29 cellular contexts compared by ENCODE assay signal in genomic region chrX:154502989-154503388, GRCh38.
"Had no signal": no experiment of that assay in that cellular context is flagged by ENCODE, and none has a peak within 500 bp of the region (broad histone marks: within the 10 kb centered on the region; RNA-seq: fewer than 3 reads in every experiment).

No MANE protein-coding gene starts in this region.

- H3K4me1 Mint-ChIP-seq: activated CD4-positive, alpha-beta T cell treated with anti-CD3 and anti-CD28 coated beads for 36 hours; activated CD4-positive, alpha-beta T cell treated with anti-CD3 and anti-CD28 coated beads, Interleukin-2, amount 10 ng/mL, durations not matched to agents 24 days and 14 days; activated CD8-positive, alpha-beta memory T cell treated with anti-CD3 and anti-CD28 coated beads, Interleukin-2, amount 10 ng/mL, durations not matched to agents 7 days and 5 days; activated naive CD4-positive, alpha-beta T cell treated with anti-CD3 and anti-CD28 coated beads, Interleukin-2, amount 10 ng/mL, durations not matched to agents 7 days and 5 days had no signal

- H3K27ac ChIP-seq: body of pancreas, epithelial cell of prostate had no signal

- H3K36me3 Mint-ChIP-seq: activated naive CD4-positive, alpha-beta T cell treated with anti-CD3 and anti-CD28 coated beads, Interleukin-2, amount 50 U/mL, for 72 hours had no signal

- H3K9me3 Mint-ChIP-seq: activated CD4-positive, alpha-beta memory T cell treated with anti-CD3 and anti-CD28 coated beads for 36 hours; activated CD4-positive, alpha-beta T cell treated with anti-CD3 and anti-CD28 coated beads, Interleukin-2, amount 10 ng/mL, durations not matched to agents 24 days and 14 days; activated naive CD4-positive, alpha-beta T cell treated with anti-CD3 and anti-CD28 coated beads, Interleukin-2, amount 10 ng/mL, durations not matched to agents 7 days and 5 days; activated naive CD4-positive, alpha-beta T cell treated with anti-CD3 and anti-CD28 coated beads, Interleukin-2, amount 50 U/mL, for 72 hours; activated T-helper 1 cell treated with anti-CD3 and anti-CD28 coated beads, Interleukin-12 subunit alpha, Interleukin-12 subunit beta, Interleukin-2, Interleukin-4 antibody, amounts not matched to agents 30 ng/mL and 10 ng/mL and 1 ng/mL, durations not matched to agents 14 hours and 24 hours and 36 hours had no signal

- H3K27me3 ChIP-seq: body of pancreas had no signal

- H3K4me3 Mint-ChIP-seq: activated CD4-positive, alpha-beta memory T cell treated with anti-CD3 and anti-CD28 coated beads for 36 hours; activated CD4-positive, alpha-beta T cell treated with anti-CD3 and anti-CD28 coated beads for 36 hours; activated CD4-positive, alpha-beta T cell treated with anti-CD3 and anti-CD28 coated beads, Interleukin-2, amount 10 ng/mL, durations not matched to agents 24 days and 14 days; activated CD8-positive, alpha-beta memory T cell treated with anti-CD3 and anti-CD28 coated beads, Interleukin-2, amount 10 ng/mL, durations not matched to agents 7 days and 5 days; activated CD8-positive, alpha-beta T cell treated with anti-CD3 and anti-CD28 coated beads, Interleukin-2, amount 10 ng/mL, durations not matched to agents 7 days and 5 days; activated naive CD4-positive, alpha-beta T cell treated with anti-CD3 and anti-CD28 coated beads, Interleukin-2, amount 10 ng/mL, durations not matched to agents 7 days and 5 days; activated T-helper 1 cell treated with anti-CD3 and anti-CD28 coated beads, Interleukin-12 subunit alpha, Interleukin-12 subunit beta, Interleukin-2, Interleukin-4 antibody, amounts not matched to agents 30 ng/mL and 10 ng/mL and 1 ng/mL, durations not matched to agents 14 hours and 24 hours and 36 hours had no signal

- FAIRE-seq: colon, endometrium, frontal cortex had no signal

- H3K4me1 ChIP-seq: body of pancreas had no signal

- ATAC-seq: activated CD4-positive, alpha-beta T cell treated with anti-CD3 and anti-CD28 coated beads for 36 hours; activated CD8-positive, alpha-beta memory T cell treated with anti-CD3 and anti-CD28 coated beads, Interleukin-2, amount 10 ng/mL, durations not matched to agents 7 days and 5 days; activated CD8-positive, alpha-beta T cell treated with anti-CD3 and anti-CD28 coated beads, Interleukin-2, amount 10 ng/mL, durations not matched to agents 7 days and 5 days; body of pancreas had no signal

- H3K27me3 Mint-ChIP-seq: activated CD4-positive, alpha-beta memory T cell treated with anti-CD3 and anti-CD28 coated beads for 36 hours; activated CD4-positive, alpha-beta T cell treated with anti-CD3 and anti-CD28 coated beads for 36 hours; activated CD4-positive, alpha-beta T cell treated with anti-CD3 and anti-CD28 coated beads, Interleukin-2, amount 10 ng/mL, durations not matched to agents 24 days and 14 days; activated CD8-positive, alpha-beta memory T cell treated with anti-CD3 and anti-CD28 coated beads, Interleukin-2, amount 10 ng/mL, durations not matched to agents 7 days and 5 days; activated naive CD4-positive, alpha-beta T cell treated with anti-CD3 and anti-CD28 coated beads, Interleukin-2, amount 10 ng/mL, durations not matched to agents 7 days and 5 days had no signal

- DNase-seq: activated CD4-positive, alpha-beta memory T cell treated with anti-CD3 and anti-CD28 coated beads for 36 hours; activated CD4-positive, alpha-beta T cell treated with anti-CD3 and anti-CD28 coated beads for 36 hours; activated CD4-positive, alpha-beta T cell treated with anti-CD3 and anti-CD28 coated beads, Interleukin-2, amount 10 ng/mL, durations not matched to agents 24 days and 14 days; activated CD4-positive, CD25-positive, alpha-beta regulatory T cell; activated CD4-positive, CD25-positive, alpha-beta regulatory T cell treated with anti-CD3 and anti-CD28 coated beads, Interleukin-2, amount 50 U/mL, for 72 hours; activated CD8-positive, alpha-beta memory T cell treated with anti-CD3 and anti-CD28 coated beads, Interleukin-2, amount 10 ng/mL, durations not matched to agents 7 days and 5 days; activated CD8-positive, alpha-beta memory T cell treated with anti-CD3 and anti-CD28 coated beads, Interleukin-2, amount 50 U/mL, for 4 hours; activated CD8-positive, alpha-beta T cell treated with anti-CD3 and anti-CD28 coated beads, Interleukin-2, amount 10 ng/mL, durations not matched to agents 7 days and 5 days; activated gamma-delta T cell; activated naive CD4-positive, alpha-beta T cell; activated naive CD4-positive, alpha-beta T cell treated with anti-CD3 and anti-CD28 coated beads, Interleukin-2, amount 10 ng/mL, durations not matched to agents 7 days and 5 days; activated T-cell treated with anti-CD3 and anti-CD28 coated beads, Interleukin-2, amount 50 U/mL, for 1 hour; activated T-cell treated with anti-CD3 and anti-CD28 coated beads, Interleukin-2, amount 50 U/mL, for 48 hours; amniotic stem cell; anterior cingulate cortex; body of pancreas; caudate nucleus; cortex of kidney; dermis blood vessel endothelial cell; effector CD8-positive, alpha-beta T cell; foreskin fibroblast; glutamatergic neuron; T-helper 2 cell had no signal

- H3K4me3 ChIP-seq: body of pancreas had no signal

- H3K9me3 ChIP-seq: body of pancreas had no signal

- H3K27ac Mint-ChIP-seq: activated CD4-positive, alpha-beta memory T cell treated with anti-CD3 and anti-CD28 coated beads for 36 hours; activated CD4-positive, alpha-beta T cell treated with anti-CD3 and anti-CD28 coated beads for 36 hours; activated CD4-positive, alpha-beta T cell treated with anti-CD3 and anti-CD28 coated beads, Interleukin-2, amount 10 ng/mL, durations not matched to agents 24 days and 14 days; activated CD8-positive, alpha-beta memory T cell treated with anti-CD3 and anti-CD28 coated beads, Interleukin-2, amount 10 ng/mL, durations not matched to agents 7 days and 5 days; activated CD8-positive, alpha-beta T cell treated with anti-CD3 and anti-CD28 coated beads, Interleukin-2, amount 10 ng/mL, durations not matched to agents 7 days and 5 days; activated naive CD4-positive, alpha-beta T cell treated with anti-CD3 and anti-CD28 coated beads, Interleukin-2, amount 10 ng/mL, durations not matched to agents 7 days and 5 days; activated naive CD4-positive, alpha-beta T cell treated with anti-CD3 and anti-CD28 coated beads, Interleukin-2, amount 50 U/mL, for 72 hours; activated T-helper 1 cell treated with anti-CD3 and anti-CD28 coated beads, Interleukin-12 subunit alpha, Interleukin-12 subunit beta, Interleukin-2, Interleukin-4 antibody, amounts not matched to agents 30 ng/mL and 10 ng/mL and 1 ng/mL, durations not matched to agents 14 hours and 24 hours and 36 hours had no signal
